ENCODE assay signal across 24 cellular contexts in genomic region chr21:16324630-16325029, GRCh38.
DNase-seq lines count a peak whose midpoint lies in the region; ATAC-seq and TF ChIP-seq lines count a peak whose summit lies in the region.
"Had no signal": no experiment of that assay in that cellular context is flagged by ENCODE, and none has a peak within 500 bp of the region (broad histone marks: within the 10 kb centered on the region; RNA-seq: fewer than 3 reads in every experiment).

No MANE protein-coding gene starts in this region.

- peaks cover 62% of the 10 kb centered on the region for H3K4me1 Mint-ChIP-seq in osteocyte (ENCODE audit: unreplicated experiment)
- H3K4me1 Mint-ChIP-seq in glutamatergic neuron (ENCODE audit: low read depth, unreplicated experiment), result peaks cover 2% of the 10 kb centered on the region

- H3K9me3 Mint-ChIP-seq in osteocyte (ENCODE audit: unreplicated experiment), result peaks cover 4% of the 10 kb centered on the region
- H3K9me3 Mint-ChIP-seq in glutamatergic neuron (ENCODE audit: unreplicated experiment), result no peaks in the 10 kb centered on the region
- H3K9me3 Mint-ChIP-seq: CD8-positive, alpha-beta T cell had no signal

- H3K36me3 Mint-ChIP-seq in osteocyte (ENCODE audit: unreplicated experiment), result peaks cover 5% of the 10 kb centered on the region
- no peaks in the 10 kb centered on the region for H3K36me3 Mint-ChIP-seq in glutamatergic neuron (ENCODE audit: unreplicated experiment)
- H3K36me3 Mint-ChIP-seq: CD8-positive, alpha-beta T cell had no signal

- H3K27ac Mint-ChIP-seq in osteocyte (ENCODE audit: unreplicated experiment) (peak overlapping the region; percentile 78), glutamatergic neuron (ENCODE audit: unreplicated experiment) (no peak overlapping the region)
- H3K27ac Mint-ChIP-seq: CD8-positive, alpha-beta T cell had no signal

- H3K4me3 Mint-ChIP-seq in osteocyte (ENCODE audit: unreplicated experiment) (no peak overlapping the region), glutamatergic neuron (ENCODE audit: unreplicated experiment) (no peak overlapping the region)
- H3K4me3 Mint-ChIP-seq: CD8-positive, alpha-beta T cell had no signal

- no peak overlapping the region for H2AFZ ChIP-seq in DND-41 (ENCODE audit: low read depth, low read length)

- no peaks in the 10 kb centered on the region for H3K79me2 ChIP-seq in DND-41 (ENCODE audit: insufficient read depth, low read length)

- no peak overlapping the region for H3K27ac ChIP-seq in DND-41 (ENCODE audit: low read length)
- H3K27ac ChIP-seq: BLaER1 treated with 17β-estradiol and CSF1 and Interleukin-3, amounts not matched to agents 10 nM and 100 nM; HL-60; RWPE1; SK-N-MC had no signal

- H3K4me3 ChIP-seq in DND-41 (ENCODE audit: low read depth in 1 of 2, low read length in 2 of 2) (no peak overlapping the region), adipocyte (ENCODE audit: low read length) (no peak overlapping the region)
- H3K4me3 ChIP-seq: BLaER1 treated with 17β-estradiol and CSF1 and Interleukin-3, amounts not matched to agents 10 nM and 100 nM; K562; SK-N-MC had no signal

- ATAC-seq in DND-41 (ENCODE audit: insufficient read depth, low read depth) (peak; percentile 89), HG03378 (IDR thresholded peaks at IDR 0.05; ENCODE audit: unreplicated experiment) (no peak)
- ATAC-seq: CD8-positive, alpha-beta T cell; HepG2; K562 had no signal

- DNase-seq in DND-41, result peak; percentile 52
- peak; percentile 2 for DNase-seq in adipocyte (ENCODE audit: low read depth)
- peak; percentile 27 for DNase-seq in fibroblast of peridontal ligament (ENCODE audit: extremely low read depth)
- DNase-seq in osteocyte (ENCODE audit: extremely low spot score, unreplicated experiment), result no peak
- no peak for DNase-seq in glutamatergic neuron
- DNase-seq in DMS79 treated with DMSO at 0.1 percent for 48 hours (lab: John Stamatoyannopoulos, UW), result no peak
- DNase-seq: 8988T; CD8-positive, alpha-beta T cell; GF-D8; NCI-H1092; NCI-H1436 treated with DMSO at 0.1 percent for 48 hours; NCI-H1930; NCI-H226; NCI-H510A treated with DMSO at 0.1 percent for 48 hours; NCI-H748 treated with DMSO at 0.1 percent for 48 hours; NK-92 treated with Interleukin-12 subunit alpha and Interleukin-12 subunit beta, amount 100 ng/mL, for 24 hours; SHP77 treated with DMSO at 0.1 percent for 48 hours had no signal

- H4K20me1 ChIP-seq in DND-41 (ENCODE audit: insufficient read depth, low read length), result no peaks in the 10 kb centered on the region
- H4K20me1 ChIP-seq: BLaER1 treated with 17β-estradiol and CSF1 and Interleukin-3, amounts not matched to agents 10 nM and 100 nM had no signal

- H3K4me1 ChIP-seq in DND-41 (ENCODE audit: insufficient read depth, low read length) (peaks cover 46% of the 10 kb centered on the region), adipocyte (ENCODE audit: control insufficient read depth, insufficient read depth, low read length) (peaks cover 13% of the 10 kb centered on the region)
- H3K4me1 ChIP-seq: BLaER1 treated with 17β-estradiol and CSF1 and Interleukin-3, amounts not matched to agents 10 nM and 100 nM had no signal

- H3K9me3 ChIP-seq in DND-41 (ENCODE audit: insufficient read depth, low read length, severe bottlenecking) (no peaks in the 10 kb centered on the region), adipocyte (ENCODE audit: control insufficient read depth, low read length) (no peaks in the 10 kb centered on the region)
- H3K9me3 ChIP-seq: BLaER1 treated with 17β-estradiol and CSF1 and Interleukin-3, amounts not matched to agents 10 nM and 100 nM had no signal

- H3K27me3 ChIP-seq in DND-41 (ENCODE audit: insufficient read depth, low read length, poor library complexity), result no peaks in the 10 kb centered on the region
- H3K27me3 ChIP-seq in adipocyte (replicated peaks; ENCODE audit: control insufficient read depth, insufficient read depth, low read length), result no peaks in the 10 kb centered on the region
- H3K27me3 ChIP-seq: BLaER1 treated with 17β-estradiol and CSF1 and Interleukin-3, amounts not matched to agents 10 nM and 100 nM had no signal

- H3K27me3 Mint-ChIP-seq in osteocyte (ENCODE audit: unreplicated experiment) (no peaks in the 10 kb centered on the region), glutamatergic neuron (ENCODE audit: unreplicated experiment) (peaks cover 2% of the 10 kb centered on the region)

- no peak overlapping the region for H3K9ac ChIP-seq in DND-41 (ENCODE audit: low read depth, low read length)
- H3K9ac ChIP-seq in adipocyte (ENCODE audit: low read length), result no peak overlapping the region
- H3K9ac ChIP-seq: BLaER1 treated with 17β-estradiol and CSF1 and Interleukin-3, amounts not matched to agents 10 nM and 100 nM had no signal

- no peaks in the 10 kb centered on the region for H3K36me3 ChIP-seq in DND-41 (ENCODE audit: insufficient read depth, low read length)
- no peaks in the 10 kb centered on the region for H3K36me3 ChIP-seq in adipocyte (ENCODE audit: control insufficient read depth, insufficient read depth, low read length, severe bottlenecking)
- H3K36me3 ChIP-seq: BLaER1 treated with 17β-estradiol and CSF1 and Interleukin-3, amounts not matched to agents 10 nM and 100 nM had no signal

- peak overlapping the region; percentile 25 for H3K4me2 ChIP-seq in DND-41 (ENCODE audit: insufficient read depth, low read length)
- H3K4me2 ChIP-seq: BLaER1 treated with 17β-estradiol and CSF1 and Interleukin-3, amounts not matched to agents 10 nM and 100 nM had no signal

- TF ChIP-seq CTCF in DND-41 (IDR thresholded peaks at IDR 0.05; ENCODE audit: borderline replicate concordance, extremely low read depth, low read length, poor library complexity, severe bottlenecking), result no peak
- no peak for TF ChIP-seq CTCF in osteocyte (IDR thresholded peaks at IDR 0.05)
- no peak for TF ChIP-seq CTCF in glutamatergic neuron (IDR thresholded peaks at IDR 0.05; ENCODE audit: partially characterized antibody, unreplicated experiment)

Comparison
In these comparisons a context has a peak if more than half of its experiments do, and no peak if none do; other contexts are left out.
1. DNase-seq: peak in DND-41 (single experiment), adipocyte (single experiment) and fibroblast of peridontal ligament (single experiment); none in osteocyte (single experiment), glutamatergic neuron (single experiment) and DMS79 treated with DMSO at 0.1 percent for 48 hours (single experiment).